Comparison of ENCODE assay signal across 2 cellular contexts in the genomic region with DNA sequence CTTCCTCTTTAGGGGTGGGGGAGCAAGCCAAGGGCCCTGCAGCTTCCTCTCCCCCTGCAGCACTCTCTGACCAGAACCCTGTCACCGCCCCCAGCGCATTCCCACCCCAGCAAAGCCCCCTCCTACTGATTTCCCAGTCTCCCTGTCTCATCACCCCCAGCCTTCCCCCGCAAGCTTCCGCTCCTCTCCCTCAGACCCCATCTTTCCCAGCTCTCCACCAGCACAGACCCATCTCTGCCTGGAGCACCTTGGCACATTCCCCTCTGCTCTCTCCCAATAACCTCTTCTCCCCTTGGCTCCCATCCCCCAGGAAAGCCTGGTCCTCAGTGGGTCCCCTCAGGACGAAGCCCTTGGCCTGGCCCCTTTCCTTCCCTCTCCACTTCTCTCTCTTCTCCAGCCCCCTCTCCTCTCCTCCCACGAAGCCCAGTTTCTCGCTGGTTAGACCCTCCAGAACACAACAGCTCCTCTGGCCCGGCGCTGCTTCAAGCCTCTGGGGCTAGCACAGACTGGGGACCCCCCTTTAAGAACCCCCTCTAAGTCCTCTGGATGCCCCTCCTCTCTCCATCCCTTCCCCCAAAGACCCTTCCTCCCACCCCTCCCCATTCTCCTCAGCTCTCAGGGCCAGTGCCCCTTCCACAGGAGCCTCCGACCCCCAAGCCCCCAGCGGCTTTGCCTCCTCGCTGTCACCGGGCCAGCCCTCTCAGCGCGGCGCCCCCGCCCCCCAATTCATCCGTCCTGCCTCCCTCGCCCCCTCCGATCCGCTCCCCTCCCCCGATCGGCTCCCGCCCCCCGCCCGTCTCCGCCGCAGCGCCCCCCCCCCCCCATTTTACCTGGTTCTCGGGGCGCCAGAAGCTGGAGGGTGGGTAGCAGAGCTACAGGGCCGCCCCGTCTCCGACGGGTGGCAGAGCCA.
TF ChIP-seq lines count a peak whose summit lies in the region.

No MANE protein-coding gene starts in this region.

TF ChIP-seq in SK-N-SH treated with all-trans-retinoic acid at 6 μM for 48 hours, 23 proteins besides CTCF, POLR2A, EP300 and RAD21 (continued from another document):
- TF ChIP-seq, protein P1, sequence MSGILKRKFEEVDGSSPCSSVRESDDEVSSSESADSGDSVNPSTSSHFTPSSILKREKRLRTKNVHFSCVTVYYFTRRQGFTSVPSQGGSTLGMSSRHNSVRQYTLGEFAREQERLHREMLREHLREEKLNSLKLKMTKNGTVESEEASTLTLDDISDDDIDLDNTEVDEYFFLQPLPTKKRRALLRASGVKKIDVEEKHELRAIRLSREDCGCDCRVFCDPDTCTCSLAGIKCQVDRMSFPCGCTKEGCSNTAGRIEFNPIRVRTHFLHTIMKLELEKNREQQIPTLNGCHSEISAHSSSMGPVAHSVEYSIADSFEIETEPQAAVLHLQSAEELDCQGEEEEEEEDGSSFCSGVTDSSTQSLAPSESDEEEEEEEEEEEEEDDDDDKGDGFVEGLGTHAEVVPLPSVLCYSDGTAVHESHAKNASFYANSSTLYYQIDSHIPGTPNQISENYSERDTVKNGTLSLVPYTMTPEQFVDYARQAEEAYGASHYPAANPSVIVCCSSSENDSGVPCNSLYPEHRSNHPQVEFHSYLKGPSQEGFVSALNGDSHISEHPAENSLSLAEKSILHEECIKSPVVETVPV (CRISPR knock-in tag; IDR thresholded peaks at IDR 0.05): no peak
- TF ChIP-seq ZFP30 (CRISPR knock-in tag; IDR thresholded peaks at IDR 0.05) (no peak), BACH2 (CRISPR knock-in tag; IDR thresholded peaks at IDR 0.05; ENCODE audit: borderline replicate concordance) (no peak), ZC3H10 (CRISPR knock-in tag; IDR thresholded peaks at IDR 0.05) (no peak)
- TF ChIP-seq, protein P2, sequence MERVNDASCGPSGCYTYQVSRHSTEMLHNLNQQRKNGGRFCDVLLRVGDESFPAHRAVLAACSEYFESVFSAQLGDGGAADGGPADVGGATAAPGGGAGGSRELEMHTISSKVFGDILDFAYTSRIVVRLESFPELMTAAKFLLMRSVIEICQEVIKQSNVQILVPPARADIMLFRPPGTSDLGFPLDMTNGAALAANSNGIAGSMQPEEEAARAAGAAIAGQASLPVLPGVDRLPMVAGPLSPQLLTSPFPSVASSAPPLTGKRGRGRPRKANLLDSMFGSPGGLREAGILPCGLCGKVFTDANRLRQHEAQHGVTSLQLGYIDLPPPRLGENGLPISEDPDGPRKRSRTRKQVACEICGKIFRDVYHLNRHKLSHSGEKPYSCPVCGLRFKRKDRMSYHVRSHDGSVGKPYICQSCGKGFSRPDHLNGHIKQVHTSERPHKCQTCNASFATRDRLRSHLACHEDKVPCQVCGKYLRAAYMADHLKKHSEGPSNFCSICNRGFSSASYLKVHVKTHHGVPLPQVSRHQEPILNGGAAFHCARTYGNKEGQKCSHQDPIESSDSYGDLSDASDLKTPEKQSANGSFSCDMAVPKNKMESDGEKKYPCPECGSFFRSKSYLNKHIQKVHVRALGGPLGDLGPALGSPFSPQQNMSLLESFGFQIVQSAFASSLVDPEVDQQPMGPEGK (CRISPR knock-in tag; IDR thresholded peaks at IDR 0.05; ENCODE audit: borderline replicate concordance): no peak

TF ChIP-seq in WTC11, 78 proteins besides CTCF, POLR2A, EP300 and RAD21 (continued from another document):
- TF ChIP-seq HMGA2 (CRISPR knock-in tag; IDR thresholded peaks at IDR 0.05) (no peak), ESRRA (CRISPR knock-in tag; IDR thresholded peaks at IDR 0.05; ENCODE audit: borderline replicate concordance) (no peak)
